ENCODE assay signal across 8 cellular contexts in the genomic region with DNA sequence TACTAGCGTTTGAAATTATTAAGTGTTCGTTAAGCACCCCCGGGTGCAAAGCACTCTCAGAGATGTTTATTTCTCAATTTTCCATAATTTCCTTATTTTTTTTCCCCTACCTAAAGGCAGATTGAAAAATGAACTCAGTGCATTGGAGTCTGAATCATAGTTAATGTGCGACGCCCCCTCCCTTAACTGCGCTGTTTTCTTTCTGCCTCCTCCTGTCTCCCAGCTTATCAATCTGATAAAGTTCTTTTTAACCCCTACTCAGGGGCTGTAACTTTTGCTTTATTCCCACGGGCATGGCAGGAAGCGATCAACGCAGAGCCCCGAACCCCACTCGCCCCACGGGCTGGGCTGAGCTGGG. TPM values are rescaled to one million over a fixed set of nuclear protein-coding genes. Genes with fewer than 3 reads are reported as not detected.
DNase-seq lines count a peak whose midpoint lies in the region; ATAC-seq and TF ChIP-seq lines count a peak whose summit lies in the region.

No MANE protein-coding gene starts in this region.

- TF ChIP-seq POLR2A in ovary (IDR thresholded peaks at IDR 0.05), result no peak

- H3K36me3 ChIP-seq in CD8-positive, alpha-beta T cell (ENCODE audit: insufficient read depth, low read length), result no peaks in the 10 kb centered on the region
- no peaks in the 10 kb centered on the region for H3K36me3 ChIP-seq in OCI-LY3 (replicated peaks; ENCODE audit: low read depth, low read length)
- H3K36me3 ChIP-seq in ovary, result no peaks in the 10 kb centered on the region

- peaks cover 58% of the 10 kb centered on the region for H3K36me3 Mint-ChIP-seq in CD8-positive, alpha-beta T cell

- no peak for TF ChIP-seq CTCF in CD8-positive, alpha-beta T cell (IDR thresholded peaks at IDR 0.05)
- no peak for TF ChIP-seq CTCF in OCI-LY3 (IDR thresholded peaks at IDR 0.05; ENCODE audit: low read depth, low read length)
- no peak for TF ChIP-seq CTCF in epithelial cell of proximal tubule (conservative IDR thresholded peaks at IDR 0.05; ENCODE audit: low read depth, low read length)
- TF ChIP-seq CTCF in ovary (IDR thresholded peaks at IDR 0.05), result no peak

- H4K20me1 ChIP-seq in OCI-LY3 (ENCODE audit: insufficient read depth, low read length), result no peaks in the 10 kb centered on the region

- 2 to 3% (median 3%) methylated on average over 12 of the region's 12 CpGs for WGBS in ovary, 3 donors

- intact Hi-C loops in CD8-positive, alpha-beta T cell (cut with DNase I, micrococcal nuclease), result loop anchor here (1.0 to 10.0 kb wide), 10 partner anchors 31 to 987 kb away; partner anchors contain the start of genes ATP5F1E (in 1 of the 2), NELFCD (in 1 of the 2) and PRELID3B (in 1 of the 2)
- intact Hi-C loops in ovary (cut with DNase I), result loop anchor here in 3 of 4 donors (1.0 to 10.0 kb wide), 5 partner anchors 135 to 987 kb away; no protein-coding TSS in a partner anchor
- intact Hi-C loops in posterior cingulate gyrus (cut with DNase I), result loop anchor here (1.0 to 10.0 kb wide), 4 partner anchors 135 to 352 kb away; no protein-coding TSS in a partner anchor

- TF ChIP-seq EP300 in ovary (IDR thresholded peaks at IDR 0.05), result no peak

- no peaks in the 10 kb centered on the region for H3K27me3 ChIP-seq in CD8-positive, alpha-beta T cell (ENCODE audit: insufficient read depth, low read length)
- H3K27me3 ChIP-seq in OCI-LY3 (ENCODE audit: low read depth, low read length) (peaks cover 70% of the 10 kb centered on the region), ovary (no peaks in the 10 kb centered on the region)

- H3K9ac ChIP-seq in OCI-LY3 (ENCODE audit: low read length), result peak overlapping the region; percentile 49

- peak overlapping the region; percentile 71 for H3K4me3 Mint-ChIP-seq in CD8-positive, alpha-beta T cell

- no peak for ATAC-seq in CD8-positive, alpha-beta T cell
- no peak for ATAC-seq in esophagus mucosa

- no peaks in the 10 kb centered on the region for H3K9me3 Mint-ChIP-seq in CD8-positive, alpha-beta T cell

- peaks cover 34% of the 10 kb centered on the region for H3K4me1 Mint-ChIP-seq in CD8-positive, alpha-beta T cell (ENCODE audit: low read depth)

- H2AFZ ChIP-seq in OCI-LY3 (ENCODE audit: low read depth, low read length), result peak overlapping the region; percentile 87

- no peaks in the 10 kb centered on the region for H3K79me2 ChIP-seq in OCI-LY3 (ENCODE audit: low read length)

- H3K4me3 ChIP-seq in CD8-positive, alpha-beta T cell (ENCODE audit: low read depth, low read length), result peak overlapping the region; percentile 50
- H3K4me3 ChIP-seq in OCI-LY3 (ENCODE audit: low read length) (peak overlapping the region; percentile 74), epithelial cell of proximal tubule (ENCODE audit: low read depth, low read length) (peak overlapping the region; percentile 50), ovary (peak overlapping the region; percentile 45)

- H3K4me1 ChIP-seq in CD8-positive, alpha-beta T cell (ENCODE audit: insufficient read depth, low read length), result peaks cover 18% of the 10 kb centered on the region
- H3K4me1 ChIP-seq in OCI-LY3 (ENCODE audit: low read length) (peaks cover 8% of the 10 kb centered on the region), ovary (ENCODE audit: insufficient read depth) (peaks cover 2% of the 10 kb centered on the region)

- no peaks in the 10 kb centered on the region for H3K9me3 ChIP-seq in CD8-positive, alpha-beta T cell (ENCODE audit: low read length)
- H3K9me3 ChIP-seq in OCI-LY3 (ENCODE audit: insufficient read depth, low read length) (no peaks in the 10 kb centered on the region), ovary (no peaks in the 10 kb centered on the region)

- H3K27ac Mint-ChIP-seq in CD8-positive, alpha-beta T cell, result peak overlapping the region; percentile 74

- DNase-seq in CD8-positive, alpha-beta T cell, result no peak
- DNase-seq in epithelial cell of proximal tubule (ENCODE audit: low read depth) (no peak), ovary (no peak), posterior cingulate gyrus (no peak), amygdala (lab: John Stamatoyannopoulos, UW) (no peak)
- no peak for DNase-seq in stimulated activated CD4-positive, alpha-beta T cell treated with anti-CD3 and anti-CD28 coated beads, Interleukin-15, amount 100 ng/mL, for 24 hours

- peak overlapping the region; percentile 31 for H3K27ac ChIP-seq in CD8-positive, alpha-beta T cell (ENCODE audit: low read depth, low read length)
- no peak overlapping the region for H3K27ac ChIP-seq in OCI-LY3 (ENCODE audit: low read length)
- H3K27ac ChIP-seq in ovary, result no peak overlapping the region

- CTCF ChIA-PET in CD8-positive, alpha-beta T cell (lab: Charles Lee), result interaction anchor here (0.7 to 5.3 kb wide), 31 partner anchors 9 to 357 kb away, joined by 3 to 44 read pairs (median 4); partner anchors contain the start of gene ZNF831

- H3K27me3 Mint-ChIP-seq in CD8-positive, alpha-beta T cell (ENCODE audit: low read depth), result no peaks in the 10 kb centered on the region

- H3K4me2 ChIP-seq in OCI-LY3 (ENCODE audit: low read length), result peak overlapping the region; percentile 83

- POLR2A ChIA-PET in CD8-positive, alpha-beta T cell (lab: Charles Lee), result interaction anchor here (0.8 to 2.0 kb wide), 8 partner anchors 12 to 190 kb away, joined by 3 to 9 read pairs (median 4); partner anchors contain the start of gene ATP5F1E

RNA-seq across cellular contexts. Expression of gene ZNF831, which starts 58.2 kb away (rescaled TPM):
- 10 to 100 TPM; 15.3 to 16.3 TPM for total RNA-seq in CD8-positive, alpha-beta T cell
- not detected in 2 replicates for total RNA-seq in epithelial cell of proximal tubule
- total RNA-seq in ovary, result under 1 TPM in 6 of 7 donors, not detected in 1; 0.05 to 0.36 (median 0.15) TPM
- under 1 TPM; 0.06 to 0.30 TPM for polyA plus RNA-seq in ovary
- 0.28 TPM for total RNA-seq in esophagus mucosa

Comparison
In these comparisons a context has a peak if more than half of its experiments do, and no peak if none do; other contexts are left out.
1. RNA of gene ZNF831, which starts 58.2 kb away (total RNA-seq): 15.3 to 16.3 TPM in CD8-positive, alpha-beta T cell; 0.28 TPM in esophagus mucosa (single experiment), 0.05 to 0.36 TPM in ovary and not detected in epithelial cell of proximal tubule; every median in the first group is over 10 times any median in the second.
2. Peak in every context shown above with its lines, with median percentiles within 50 percentile points of each other: H3K4me3 ChIP-seq.